Comparison of ENCODE assay signal across 9 cellular contexts in genomic region chr16:67431805-67432476, GRCh38. TPM values are rescaled to one million over a fixed set of nuclear protein-coding genes. Genes with fewer than 3 reads are reported as not detected.
DNase-seq lines count a peak whose midpoint lies in the region; TF ChIP-seq lines count a peak whose summit lies in the region.
"Had no signal": no experiment of that assay in that cellular context is flagged by ENCODE, and none has a peak within 500 bp of the region (broad histone marks: within the 10 kb centered on the region; RNA-seq: fewer than 3 reads in every experiment).

No MANE protein-coding gene starts in this region.

- H3K9me3 ChIP-seq in esophagus muscularis mucosa (no peaks in the 10 kb centered on the region), sigmoid colon (no peaks in the 10 kb centered on the region)

- H3K4me3 ChIP-seq in esophagus muscularis mucosa (peak overlapping the region; percentile 56 to 66 (median 59)), sigmoid colon (peak overlapping the region in 3 of 4 donors; percentile 48 to 55 (median 48))

- TF ChIP-seq CTCF in esophagus muscularis mucosa (IDR thresholded peaks at IDR 0.05) (no peak), sigmoid colon (IDR thresholded peaks at IDR 0.05) (no peak)

- H3K4me1 ChIP-seq in esophagus muscularis mucosa, result peaks cover 10 to 43% (median 30%) of the 10 kb centered on the region in 4 donors
- H3K4me1 ChIP-seq in sigmoid colon, result peaks cover 0 to 27% (median 26%) of the 10 kb centered on the region in 4 donors

- H3K36me3 ChIP-seq in esophagus muscularis mucosa (peaks cover 0 to 19% (median 12%) of the 10 kb centered on the region in 4 donors), sigmoid colon (peaks cover 0 to 7% (median 0%) of the 10 kb centered on the region in 4 donors)

- no peak for TF ChIP-seq EP300 in esophagus muscularis mucosa (IDR thresholded peaks at IDR 0.05)
- no peak for TF ChIP-seq EP300 in sigmoid colon (IDR thresholded peaks at IDR 0.05)

- WGBS in esophagus muscularis mucosa, result 49% methylated on average over 11 of the region's 12 CpGs
- WGBS in sigmoid colon, 2 donors, result 7 to 33% methylated on average over 12 of the region's 12 CpGs

- TF ChIP-seq POLR2A in esophagus muscularis mucosa (IDR thresholded peaks at IDR 0.05; ENCODE audit: low read depth) (no peak), sigmoid colon (IDR thresholded peaks at IDR 0.05) (no peak)

- peaks cover 0 to 32% (median 0%) of the 10 kb centered on the region in 4 donors for H3K27me3 ChIP-seq in esophagus muscularis mucosa
- peaks cover 6 to 25% (median 11%) of the 10 kb centered on the region in 3 donors for H3K27me3 ChIP-seq in sigmoid colon

- intact Hi-C loops in esophagus muscularis mucosa (cut with DNase I), result loop anchor here (2.0 kb wide), 1 partner anchor 33 kb away; no protein-coding TSS in a partner anchor
- intact Hi-C loops in sigmoid colon (cut with DNase I), result loop anchor here (2.0 kb wide), 1 partner anchor 23 kb away; no protein-coding TSS in a partner anchor

- DNase-seq in DMS 273 (lab: John Stamatoyannopoulos, UW; ENCODE audit: unreplicated experiment) (peak; percentile 43), DMS 273 treated with DMSO at 0.1 percent for 48 hours (lab: John Stamatoyannopoulos, UW) (no peak), NCI-H82 treated with DMSO at 0.1 percent for 48 hours (lab: John Stamatoyannopoulos, UW; ENCODE audit: unreplicated experiment) (peak; percentile 21), esophagus muscularis mucosa (ENCODE audit: extremely low spot score) (no peak), sigmoid colon (no peak), HPDE6-E6E7 (ENCODE audit: extremely low spot score) (no peak), EL (no peak)
- DNase-seq in stimulated activated CD8-positive, alpha-beta memory T cell treated with anti-CD3 and anti-CD28 coated beads, Interleukin-4, amount 100 ng/mL, for 48 hours, result no peak

- H3K27ac ChIP-seq in esophagus muscularis mucosa (replicated peaks in 1 of 4), result peak overlapping the region in 1 of 4 donors; percentile 36
- peak overlapping the region; percentile 32 to 62 (median 59) for H3K27ac ChIP-seq in sigmoid colon

RNA-seq across cellular contexts. Expression of gene HSD11B2, which starts 1.0 kb away (rescaled TPM):
- total RNA-seq in esophagus muscularis mucosa (1 to 10 TPM in 2 of 4 donors, under 1 TPM in 1, not detected in 1; 0.42 to 2.2 (median 1.1) TPM), sigmoid colon (1 to 10 TPM in 2 of 4 donors, under 1 TPM in 1, not detected in 1; 0.14 to 3.9 (median 1.4) TPM)
- 100 to 1,000 TPM in 1 of 3 donors, 10 to 100 TPM in 2; 88.3 to 353 (median 90.4) TPM for polyA plus RNA-seq in sigmoid colon
- total RNA-seq: temporal lobe had no signal

RNA-seq across cellular contexts. Expression of gene ZDHHC1, which starts 15.7 kb away (rescaled TPM):
- 10 to 100 TPM; 11.6 to 27.5 (median 20.8) TPM for total RNA-seq in esophagus muscularis mucosa
- 10 to 100 TPM; 12.7 to 18.3 (median 16.1) TPM for total RNA-seq in sigmoid colon
- polyA plus RNA-seq in sigmoid colon, result 1 to 10 TPM; 4.2 to 6.6 (median 4.4) TPM

RNA-seq across cellular contexts. Expression of gene TPPP3, which starts 38.6 kb away (rescaled TPM):
- total RNA-seq in esophagus muscularis mucosa, result 100 to 1,000 TPM in 1 of 4 donors, 10 to 100 TPM in 3; 32.0 to 116 (median 41.3) TPM
- total RNA-seq in sigmoid colon, result 10 to 100 TPM in 3 of 4 donors, 1 to 10 TPM in 1; 8.1 to 27.4 (median 16.9) TPM
- polyA plus RNA-seq in sigmoid colon, result 10 to 100 TPM in 1 of 3 donors, 1 to 10 TPM in 2; 2.4 to 13.6 (median 8.6) TPM

RNA-seq across cellular contexts. Expression of gene ATP6V0D1, which starts 49.0 kb away (rescaled TPM):
- total RNA-seq in esophagus muscularis mucosa (100 to 1,000 TPM; 103 to 131 (median 119) TPM), sigmoid colon (100 to 1,000 TPM in 2 of 4 donors, 10 to 100 TPM in 2; 70.3 to 112 (median 93.6) TPM)
- 100 to 1,000 TPM; 214 to 287 (median 231) TPM for polyA plus RNA-seq in sigmoid colon

RNA-seq across cellular contexts. Expression of gene AGRP, which starts 51.4 kb away (rescaled TPM):
- not detected for total RNA-seq in esophagus muscularis mucosa
- total RNA-seq in sigmoid colon, result not detected
- not detected for polyA plus RNA-seq in sigmoid colon
- total RNA-seq: temporal lobe had no signal

Comparison
In these comparisons a context has a peak if more than half of its experiments do, and no peak if none do; other contexts are left out.
1. DNase-seq: peak in DMS 273 (single experiment) and NCI-H82 treated with DMSO at 0.1 percent for 48 hours (single experiment); none in DMS 273 treated with DMSO at 0.1 percent for 48 hours (single experiment), esophagus muscularis mucosa (single experiment), sigmoid colon (single experiment), HPDE6-E6E7 (single experiment), EL (single experiment) and stimulated activated CD8-positive, alpha-beta memory T cell treated with anti-CD3 and anti-CD28 coated beads, Interleukin-4, amount 100 ng/mL, for 48 hours (single experiment).